ENCODE assay signal across 1 cellular context in the genomic region with DNA sequence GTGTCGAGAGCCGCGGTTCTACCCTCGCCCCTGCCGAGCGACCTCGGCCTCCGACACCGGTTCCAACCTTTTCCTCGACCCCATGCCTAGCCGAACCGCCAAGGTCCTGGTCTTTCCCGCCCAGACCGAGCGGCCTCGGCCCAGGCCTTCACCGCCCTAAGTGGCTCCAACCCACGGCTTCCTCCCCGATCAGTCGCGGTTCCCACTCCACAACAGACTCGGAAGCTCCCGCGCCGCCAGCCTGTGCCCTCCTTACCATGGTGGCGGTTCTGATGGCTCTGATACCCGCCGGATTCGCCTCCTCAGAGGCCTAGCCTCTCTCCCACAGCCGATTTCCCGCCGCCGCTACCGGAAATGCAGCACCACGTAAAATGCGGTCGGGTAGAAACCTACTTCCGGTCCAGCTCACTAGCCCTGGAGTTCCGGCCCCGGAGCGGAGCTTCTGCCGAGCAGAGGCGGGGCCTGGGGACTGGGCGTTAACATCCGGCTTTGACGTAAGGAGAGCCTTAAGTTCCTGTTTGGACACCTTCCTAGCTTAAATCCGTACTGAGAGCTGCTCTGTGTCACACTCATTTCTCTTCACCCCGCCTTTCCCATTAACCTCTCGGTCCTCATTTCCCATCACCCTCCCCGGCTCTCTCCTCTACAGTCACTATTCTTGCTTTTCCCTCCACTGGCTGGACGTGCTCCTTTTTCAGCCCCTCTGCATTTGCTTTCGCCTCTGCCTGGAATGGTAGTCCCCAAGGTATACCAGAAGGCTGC.
TF ChIP-seq lines count a peak whose summit lies in the region.

A gene (minus strand): TSS at position 358 of the 762 bp plus-strand sequence. CDS start 99 bp downstream, at position 259.

TF ChIP-seq in GM12878, 131 proteins besides CTCF, POLR2A, EP300 and RAD21 (continued from another document):
- TF ChIP-seq HDAC2 (IDR thresholded peaks at IDR 0.05) (no peak), CBX3 (IDR thresholded peaks at IDR 0.05; ENCODE audit: borderline replicate concordance, low read depth) (no peak), ZNF217 (IDR thresholded peaks at IDR 0.05) (no peak), SRF (IDR thresholded peaks at IDR 0.05; ENCODE audit: low read depth in 2 of 2, low read length in 2 of 2) (peak in 1 of 2 experiments; percentile 88; a peak in 3 of 4 replicates), SMAD5 (IDR thresholded peaks at IDR 0.05; ENCODE audit: low read depth) (peak; percentile 96), NR2C2 (IDR thresholded peaks at IDR 0.05; ENCODE audit: borderline replicate concordance, control insufficient read depth, insufficient read length, low read depth) (no peak), ASH2L (IDR thresholded peaks at IDR 0.05; ENCODE audit: borderline replicate concordance, low read depth) (peak; percentile 89; the same call in 1 of the 2 replicates), NBN (IDR thresholded peaks at IDR 0.05) (peak; percentile 98), TCF7 (IDR thresholded peaks at IDR 0.05; ENCODE audit: borderline replicate concordance) (peak; percentile 70), ZNF274 (IDR thresholded peaks at IDR 0.05; ENCODE audit: insufficient read depth, insufficient read length) (no peak), SUZ12 (IDR thresholded peaks at IDR 0.05; ENCODE audit: unreplicated experiment) (no peak), NR2C1 (IDR thresholded peaks at IDR 0.05) (peak; percentile 59; the same call in 1 of the 2 replicates), MTA2 (IDR thresholded peaks at IDR 0.05; ENCODE audit: low read depth) (peak; percentile 58; the same call in 1 of the 2 replicates), RCOR1 (conservative IDR thresholded peaks at IDR 0.05; ENCODE audit: low read depth, low read length) (no peak), CBFB (IDR thresholded peaks at IDR 0.05; ENCODE audit: low read depth) (peak; percentile 96), POU2F2 (IDR thresholded peaks at IDR 0.05; ENCODE audit: borderline replicate concordance, low read depth, low read length) (peak; percentile 91; the same call in 2 of the 3 replicates), PML (IDR thresholded peaks at IDR 0.05; ENCODE audit: low read length) (peak; percentile 98), EZH2 (IDR thresholded peaks at IDR 0.05; ENCODE audit: borderline replicate concordance, control insufficient read depth, low read depth, low read length) (no peak), JUNB (IDR thresholded peaks at IDR 0.05) (no peak), ZNF207 (IDR thresholded peaks at IDR 0.05; ENCODE audit: borderline replicate concordance) (peak; percentile 98; the same call in 1 of the 2 replicates), RAD51 (IDR thresholded peaks at IDR 0.05) (0 out of 2 replicates have a peak, but pooled peaks have one; percentile 9), FOXM1 (IDR thresholded peaks at IDR 0.05; ENCODE audit: low read depth, low read length) (no peak; the same call in 1 of the 2 replicates), CHD4 (IDR thresholded peaks at IDR 0.05) (no peak), GABPA (IDR thresholded peaks at IDR 0.05; ENCODE audit: low read depth) (peak; percentile 100), SPI1 (IDR thresholded peaks at IDR 0.05; ENCODE audit: borderline replicate concordance, insufficient read depth, low read depth, low read length) (peak; percentile 27; the same call in 1 of the 2 replicates), TCF3 (IDR thresholded peaks at IDR 0.05; ENCODE audit: borderline replicate concordance, insufficient read depth, low read depth, low read length) (peak; percentile 71; the same call in 1 of the 2 replicates), BHLHE40 (IDR thresholded peaks at IDR 0.05; ENCODE audit: borderline replicate concordance in 1 of 2, low read depth in 2 of 2, low read length in 1 of 2) (peak in 1 of 2 experiments; percentile 52; a peak in 3 of 4 replicates)
- TF ChIP-seq, protein P1, sequence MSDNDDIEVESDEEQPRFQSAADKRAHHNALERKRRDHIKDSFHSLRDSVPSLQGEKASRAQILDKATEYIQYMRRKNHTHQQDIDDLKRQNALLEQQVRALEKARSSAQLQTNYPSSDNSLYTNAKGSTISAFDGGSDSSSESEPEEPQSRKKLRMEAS (IDR thresholded peaks at IDR 0.05; ENCODE audit: low read depth, low read length), result no peak
- TF ChIP-seq, protein P2, sequence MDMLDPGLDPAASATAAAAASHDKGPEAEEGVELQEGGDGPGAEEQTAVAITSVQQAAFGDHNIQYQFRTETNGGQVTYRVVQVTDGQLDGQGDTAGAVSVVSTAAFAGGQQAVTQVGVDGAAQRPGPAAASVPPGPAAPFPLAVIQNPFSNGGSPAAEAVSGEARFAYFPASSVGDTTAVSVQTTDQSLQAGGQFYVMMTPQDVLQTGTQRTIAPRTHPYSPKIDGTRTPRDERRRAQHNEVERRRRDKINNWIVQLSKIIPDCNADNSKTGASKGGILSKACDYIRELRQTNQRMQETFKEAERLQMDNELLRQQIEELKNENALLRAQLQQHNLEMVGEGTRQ (IDR thresholded peaks at IDR 0.05; ENCODE audit: borderline replicate concordance, low read depth, low read length), result no peak
- TF ChIP-seq, protein P3, sequence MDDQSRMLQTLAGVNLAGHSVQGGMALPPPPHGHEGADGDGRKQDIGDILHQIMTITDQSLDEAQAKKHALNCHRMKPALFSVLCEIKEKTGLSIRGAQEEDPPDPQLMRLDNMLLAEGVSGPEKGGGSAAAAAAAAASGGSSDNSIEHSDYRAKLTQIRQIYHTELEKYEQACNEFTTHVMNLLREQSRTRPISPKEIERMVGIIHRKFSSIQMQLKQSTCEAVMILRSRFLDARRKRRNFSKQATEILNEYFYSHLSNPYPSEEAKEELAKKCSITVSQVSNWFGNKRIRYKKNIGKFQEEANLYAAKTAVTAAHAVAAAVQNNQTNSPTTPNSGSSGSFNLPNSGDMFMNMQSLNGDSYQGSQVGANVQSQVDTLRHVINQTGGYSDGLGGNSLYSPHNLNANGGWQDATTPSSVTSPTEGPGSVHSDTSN (IDR thresholded peaks at IDR 0.05; ENCODE audit: insufficient replicate concordance, low read depth, low read length), result no peak
- TF ChIP-seq, protein P4, sequence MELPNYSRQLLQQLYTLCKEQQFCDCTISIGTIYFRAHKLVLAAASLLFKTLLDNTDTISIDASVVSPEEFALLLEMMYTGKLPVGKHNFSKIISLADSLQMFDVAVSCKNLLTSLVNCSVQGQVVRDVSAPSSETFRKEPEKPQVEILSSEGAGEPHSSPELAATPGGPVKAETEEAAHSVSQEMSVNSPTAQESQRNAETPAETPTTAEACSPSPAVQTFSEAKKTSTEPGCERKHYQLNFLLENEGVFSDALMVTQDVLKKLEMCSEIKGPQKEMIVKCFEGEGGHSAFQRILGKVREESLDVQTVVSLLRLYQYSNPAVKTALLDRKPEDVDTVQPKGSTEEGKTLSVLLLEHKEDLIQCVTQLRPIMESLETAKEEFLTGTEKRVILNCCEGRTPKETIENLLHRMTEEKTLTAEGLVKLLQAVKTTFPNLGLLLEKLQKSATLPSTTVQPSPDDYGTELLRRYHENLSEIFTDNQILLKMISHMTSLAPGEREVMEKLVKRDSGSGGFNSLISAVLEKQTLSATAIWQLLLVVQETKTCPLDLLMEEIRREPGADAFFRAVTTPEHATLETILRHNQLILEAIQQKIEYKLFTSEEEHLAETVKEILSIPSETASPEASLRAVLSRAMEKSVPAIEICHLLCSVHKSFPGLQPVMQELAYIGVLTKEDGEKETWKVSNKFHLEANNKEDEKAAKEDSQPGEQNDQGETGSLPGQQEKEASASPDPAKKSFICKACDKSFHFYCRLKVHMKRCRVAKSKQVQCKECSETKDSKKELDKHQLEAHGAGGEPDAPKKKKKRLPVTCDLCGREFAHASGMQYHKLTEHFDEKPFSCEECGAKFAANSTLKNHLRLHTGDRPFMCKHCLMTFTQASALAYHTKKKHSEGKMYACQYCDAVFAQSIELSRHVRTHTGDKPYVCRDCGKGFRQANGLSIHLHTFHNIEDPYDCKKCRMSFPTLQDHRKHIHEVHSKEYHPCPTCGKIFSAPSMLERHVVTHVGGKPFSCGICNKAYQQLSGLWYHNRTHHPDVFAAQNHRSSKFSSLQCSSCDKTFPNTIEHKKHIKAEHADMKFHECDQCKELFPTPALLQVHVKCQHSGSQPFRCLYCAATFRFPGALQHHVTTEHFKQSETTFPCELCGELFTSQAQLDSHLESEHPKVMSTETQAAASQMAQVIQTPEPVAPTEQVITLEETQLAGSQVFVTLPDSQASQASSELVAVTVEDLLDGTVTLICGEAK (IDR thresholded peaks at IDR 0.05; ENCODE audit: borderline replicate concordance), result peak; percentile 100
